Comparison of ENCODE assay signal across 31 cellular contexts in the genomic region with DNA sequence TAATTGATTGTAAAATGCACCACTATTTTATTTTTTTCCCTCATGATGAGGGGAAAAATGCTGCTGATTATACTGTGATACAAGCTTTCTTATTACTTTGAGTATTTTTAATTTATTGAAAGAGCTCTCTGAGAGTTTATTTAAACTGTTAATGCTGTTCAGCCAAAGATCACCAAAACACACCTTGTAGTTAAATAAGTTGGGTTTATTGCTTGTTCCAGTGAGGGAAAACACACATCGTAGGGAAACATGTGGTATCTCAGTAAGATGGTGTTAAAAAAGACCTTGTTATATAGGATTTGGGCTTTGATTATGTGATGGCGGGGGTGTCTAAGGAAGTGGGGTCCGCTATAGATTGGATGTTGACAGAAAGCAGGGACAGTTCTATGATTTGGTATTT.
"Had no signal": no experiment of that assay in that cellular context is flagged by ENCODE, and none has a peak within 500 bp of the region (broad histone marks: within the 10 kb centered on the region; RNA-seq: fewer than 3 reads in every experiment).

No MANE protein-coding gene starts in this region.

- H3K27me3 ChIP-seq: ascending aorta, breast epithelium, cardiac muscle cell, colonic mucosa, gastrocnemius medialis, heart left ventricle had no signal

- H3K9me3 Mint-ChIP-seq: activated CD4-positive, alpha-beta memory T cell treated with anti-CD3 and anti-CD28 coated beads, Interleukin-2, amount 10 ng/mL, durations not matched to agents 7 days and 5 days; activated CD4-positive, alpha-beta T cell treated with anti-CD3 and anti-CD28 coated beads, Interleukin-2, amount 10 ng/mL, durations not matched to agents 7 days and 5 days; activated naive CD4-positive, alpha-beta T cell treated with anti-CD3 and anti-CD28 coated beads for 36 hours; activated naive CD4-positive, alpha-beta T cell treated with anti-CD3 and anti-CD28 coated beads, Interleukin-2, amount 50 U/mL, for 72 hours; activated naive CD8-positive, alpha-beta T cell treated with anti-CD3 and anti-CD28 coated beads, Interleukin-2, amount 10 ng/mL, durations not matched to agents 7 days and 5 days; activated T-cell treated with anti-CD3 and anti-CD28 coated beads, Interleukin-2, amount 50 U/mL, for 4 hours; activated T-helper 17 cell treated with anti-CD3 and anti-CD28 coated beads, Interleukin-2, amount 50 U/mL, for 72 hours; T-helper 2 cell treated with Interferon-gamma antibody and Interleukin-4, amounts not matched to agents 5 μg/mL and 100 μg/mL, for 36 hours had no signal

- H3K36me3 ChIP-seq: ascending aorta, breast epithelium, cardiac muscle cell, colonic mucosa, gastrocnemius medialis, heart left ventricle had no signal

- H3K9me3 ChIP-seq: ascending aorta, breast epithelium, colonic mucosa, gastrocnemius medialis, heart left ventricle had no signal

- H3K36me3 Mint-ChIP-seq: activated naive CD4-positive, alpha-beta T cell treated with anti-CD3 and anti-CD28 coated beads, Interleukin-2, amount 50 U/mL, for 72 hours had no signal

- ATAC-seq: activated naive CD4-positive, alpha-beta T cell treated with anti-CD3 and anti-CD28 coated beads, Interleukin-2, amount 50 U/mL, for 72 hours; activated T-cell treated with anti-CD3 and anti-CD28 coated beads, Interleukin-2, amount 50 U/mL, for 4 hours; activated T-helper 17 cell treated with anti-CD3 and anti-CD28 coated beads, Interleukin-2, amount 50 U/mL, for 72 hours; esophagus mucosa; gastrocnemius medialis; heart left ventricle; T-helper 17 cell had no signal

- H3K4me1 ChIP-seq: ascending aorta, breast epithelium, colonic mucosa, gastrocnemius medialis, heart left ventricle had no signal

- DNase-seq: activated CD4-positive, alpha-beta memory T cell treated with anti-CD3 and anti-CD28 coated beads, Interleukin-2, amount 10 ng/mL, durations not matched to agents 7 days and 5 days; activated CD4-positive, alpha-beta T cell treated with anti-CD3 and anti-CD28 coated beads for 1 hour; activated CD4-positive, alpha-beta T cell treated with anti-CD3 and anti-CD28 coated beads for 4 hours; activated CD4-positive, alpha-beta T cell treated with anti-CD3 and anti-CD28 coated beads, Interleukin-2, amount 10 ng/mL, durations not matched to agents 7 days and 5 days; activated CD4-positive, alpha-beta T cell treated with anti-CD3 and anti-CD28 coated beads, Interleukin-2, amount 50 U/mL, for 4 hours; activated CD8-positive, alpha-beta memory T cell treated with anti-CD3 and anti-CD28 coated beads, Interleukin-2, amount 50 U/mL, for 48 hours; activated effector memory CD4-positive, alpha-beta T cell treated with Interleukin-2 at 50 U/mL for 16 hours; activated gamma-delta T cell treated with Interleukin-2 at 50 U/mL for 16 hours; activated naive CD4-positive, alpha-beta T cell treated with anti-CD3 and anti-CD28 coated beads for 36 hours; activated naive CD8-positive, alpha-beta T cell treated with anti-CD3 and anti-CD28 coated beads, Interleukin-2, amount 10 ng/mL, durations not matched to agents 7 days and 5 days; activated T-cell treated with anti-CD3 and anti-CD28 coated beads for 4 hours; activated T-cell treated with anti-CD3 and anti-CD28 coated beads, Interleukin-2, amount 50 U/mL, for 4 hours; central memory CD4-positive, alpha-beta T cell; cerebellar nuclear complex; colonic mucosa; effector CD8-positive, alpha-beta T cell; foreskin fibroblast; gastrocnemius medialis; glutamatergic neuron; heart left ventricle; T-helper 1 cell; T-helper 17 cell; T1000 had no signal

- H3K27ac ChIP-seq: ascending aorta, breast epithelium, cardiac muscle cell, colonic mucosa, gastrocnemius medialis, heart left ventricle had no signal

- H3K4me3 ChIP-seq: ascending aorta, breast epithelium, cardiac muscle cell, colonic mucosa, gastrocnemius medialis, heart left ventricle had no signal

- H3K27ac Mint-ChIP-seq: activated CD4-positive, alpha-beta memory T cell treated with anti-CD3 and anti-CD28 coated beads, Interleukin-2, amount 10 ng/mL, durations not matched to agents 7 days and 5 days; activated CD4-positive, alpha-beta T cell treated with anti-CD3 and anti-CD28 coated beads, Interleukin-2, amount 10 ng/mL, durations not matched to agents 7 days and 5 days; activated naive CD4-positive, alpha-beta T cell treated with anti-CD3 and anti-CD28 coated beads for 36 hours; activated naive CD4-positive, alpha-beta T cell treated with anti-CD3 and anti-CD28 coated beads, Interleukin-2, amount 50 U/mL, for 72 hours; activated naive CD8-positive, alpha-beta T cell treated with anti-CD3 and anti-CD28 coated beads, Interleukin-2, amount 10 ng/mL, durations not matched to agents 7 days and 5 days; activated T-helper 17 cell treated with anti-CD3 and anti-CD28 coated beads, Interleukin-2, amount 50 U/mL, for 72 hours; T-helper 2 cell treated with Interferon-gamma antibody and Interleukin-4, amounts not matched to agents 5 μg/mL and 100 μg/mL, for 36 hours had no signal

- H3K27me3 Mint-ChIP-seq: activated CD4-positive, alpha-beta memory T cell treated with anti-CD3 and anti-CD28 coated beads, Interleukin-2, amount 10 ng/mL, durations not matched to agents 7 days and 5 days; activated CD4-positive, alpha-beta T cell treated with anti-CD3 and anti-CD28 coated beads, Interleukin-2, amount 10 ng/mL, durations not matched to agents 7 days and 5 days; activated naive CD8-positive, alpha-beta T cell treated with anti-CD3 and anti-CD28 coated beads, Interleukin-2, amount 10 ng/mL, durations not matched to agents 7 days and 5 days; activated T-helper 17 cell treated with anti-CD3 and anti-CD28 coated beads, Interleukin-2, amount 50 U/mL, for 72 hours; brain; T-helper 17 cell had no signal

- H3K4me3 Mint-ChIP-seq: activated CD4-positive, alpha-beta memory T cell treated with anti-CD3 and anti-CD28 coated beads, Interleukin-2, amount 10 ng/mL, durations not matched to agents 7 days and 5 days; activated CD4-positive, alpha-beta T cell treated with anti-CD3 and anti-CD28 coated beads, Interleukin-2, amount 10 ng/mL, durations not matched to agents 7 days and 5 days; activated naive CD4-positive, alpha-beta T cell treated with anti-CD3 and anti-CD28 coated beads for 36 hours; activated naive CD8-positive, alpha-beta T cell treated with anti-CD3 and anti-CD28 coated beads, Interleukin-2, amount 10 ng/mL, durations not matched to agents 7 days and 5 days; activated T-cell treated with anti-CD3 and anti-CD28 coated beads, Interleukin-2, amount 50 U/mL, for 4 hours; activated T-helper 17 cell treated with anti-CD3 and anti-CD28 coated beads, Interleukin-2, amount 50 U/mL, for 72 hours; T-helper 17 cell; T-helper 2 cell treated with Interferon-gamma antibody and Interleukin-4, amounts not matched to agents 5 μg/mL and 100 μg/mL, for 36 hours had no signal
